12 cellular contexts compared by ENCODE assay signal in the genomic region with DNA sequence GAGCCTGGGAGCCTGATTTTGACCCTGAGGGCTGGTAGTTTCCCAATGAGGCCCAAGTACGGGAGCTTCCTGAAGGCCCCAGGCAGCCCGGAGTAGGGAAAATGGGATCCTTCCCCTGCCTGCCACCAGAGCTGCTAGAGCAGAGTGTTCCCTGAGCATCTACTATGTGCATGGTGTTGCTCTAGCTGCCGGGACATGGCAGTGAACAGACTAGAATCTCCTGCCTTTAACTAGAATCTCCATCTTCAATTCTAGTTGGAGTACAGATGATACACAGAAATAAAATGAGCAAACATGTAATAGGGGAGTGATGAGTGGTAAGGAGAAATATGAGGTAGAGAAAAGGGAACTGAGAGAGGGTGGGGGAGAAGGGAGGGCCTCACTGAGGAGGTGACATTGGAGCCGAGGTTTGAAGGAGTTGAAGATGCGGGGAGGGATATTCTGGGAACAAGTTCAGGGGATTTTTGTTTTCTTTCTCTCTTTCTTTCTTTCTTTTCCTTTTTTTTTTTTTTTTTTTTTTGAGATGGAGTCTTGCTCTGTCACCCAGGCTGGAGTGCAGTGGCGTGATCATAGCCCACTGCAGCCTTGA. TPM values are rescaled to one million over a fixed set of nuclear protein-coding genes. Genes with fewer than 3 reads are reported as not detected.
A peak's percentile ranks its signal among the peaks of the same experiment; 100 is the strongest.
DNase-seq lines count a peak whose midpoint lies in the region; ATAC-seq lines count a peak whose summit lies in the region.
"Had no signal": no experiment of that assay in that cellular context is flagged by ENCODE, and none has a peak within 500 bp of the region (broad histone marks: within the 10 kb centered on the region; RNA-seq: fewer than 3 reads in every experiment).

No MANE protein-coding gene starts in this region.

- no peak overlapping the region for H3K4me3 Mint-ChIP-seq in activated naive CD8-positive, alpha-beta T cell treated with anti-CD3 and anti-CD28 coated beads, Interleukin-2, amount 50 U/mL, for 24 hours
- no peak overlapping the region for H3K4me3 Mint-ChIP-seq in activated naive CD8-positive, alpha-beta T cell treated with anti-CD3 and anti-CD28 coated beads for 36 hours
- H3K4me3 Mint-ChIP-seq in stimulated activated naive B cell treated with anti-CD40 and anti-IgM and Interleukin-4, amounts not matched to agents 10 μg/mL and 1 μg/mL and 100 μg/mL, for 72 hours = peak overlapping the region in 1 of 2 donors; percentile 33
- H3K4me3 Mint-ChIP-seq: H9, neural crest cell had no signal

- no peak overlapping the region for H3K27ac Mint-ChIP-seq in activated naive CD8-positive, alpha-beta T cell treated with anti-CD3 and anti-CD28 coated beads, Interleukin-2, amount 50 U/mL, for 24 hours
- H3K27ac Mint-ChIP-seq in activated naive CD8-positive, alpha-beta T cell treated with anti-CD3 and anti-CD28 coated beads for 36 hours = no peak overlapping the region
- H3K27ac Mint-ChIP-seq in stimulated activated naive B cell treated with anti-CD40 and anti-IgM and Interleukin-4, amounts not matched to agents 10 μg/mL and 1 μg/mL and 100 μg/mL, for 72 hours = no peak overlapping the region
- H3K27ac Mint-ChIP-seq: H9 had no signal

- H3K9me3 Mint-ChIP-seq in activated naive CD8-positive, alpha-beta T cell treated with anti-CD3 and anti-CD28 coated beads, Interleukin-2, amount 50 U/mL, for 24 hours = no peaks in the 10 kb centered on the region
- no peaks in the 10 kb centered on the region for H3K9me3 Mint-ChIP-seq in activated naive CD8-positive, alpha-beta T cell treated with anti-CD3 and anti-CD28 coated beads for 36 hours
- no peaks in the 10 kb centered on the region for H3K9me3 Mint-ChIP-seq in stimulated activated naive B cell treated with anti-CD40 and anti-IgM and Interleukin-4, amounts not matched to agents 10 μg/mL and 1 μg/mL and 100 μg/mL, for 72 hours
- H3K9me3 Mint-ChIP-seq: H9, neural crest cell had no signal

- DNase-seq in activated naive CD8-positive, alpha-beta T cell treated with anti-CD3 and anti-CD28 coated beads, Interleukin-2, amount 50 U/mL, for 24 hours = no peak
- DNase-seq in activated naive CD8-positive, alpha-beta T cell treated with anti-CD3 and anti-CD28 coated beads for 36 hours = no peak
- DNase-seq in stimulated activated naive B cell treated with anti-CD40 and anti-IgM and Interleukin-4, amounts not matched to agents 10 μg/mL and 1 μg/mL and 100 μg/mL, for 72 hours = no peak
- DNase-seq in ureter (ENCODE audit: low spot score) = no peak
- DNase-seq in SW 1271 (lab: John Stamatoyannopoulos, UW) = no peak
- no peak for DNase-seq in H4 (ENCODE audit: low spot score)
- DNase-seq: H9, IMR-90, left cardiac atrium had no signal

- peaks cover 15% of the 10 kb centered on the region for H3K4me1 Mint-ChIP-seq in activated naive CD8-positive, alpha-beta T cell treated with anti-CD3 and anti-CD28 coated beads, Interleukin-2, amount 50 U/mL, for 24 hours
- H3K4me1 Mint-ChIP-seq in activated naive CD8-positive, alpha-beta T cell treated with anti-CD3 and anti-CD28 coated beads for 36 hours = peaks cover 9% of the 10 kb centered on the region
- peaks cover 17 to 23% of the 10 kb centered on the region in 2 donors for H3K4me1 Mint-ChIP-seq in stimulated activated naive B cell treated with anti-CD40 and anti-IgM and Interleukin-4, amounts not matched to agents 10 μg/mL and 1 μg/mL and 100 μg/mL, for 72 hours

- no peaks in the 10 kb centered on the region for H3K36me3 Mint-ChIP-seq in activated naive CD8-positive, alpha-beta T cell treated with anti-CD3 and anti-CD28 coated beads, Interleukin-2, amount 50 U/mL, for 24 hours (ENCODE audit: low read depth)
- no peaks in the 10 kb centered on the region for H3K36me3 Mint-ChIP-seq in activated naive CD8-positive, alpha-beta T cell treated with anti-CD3 and anti-CD28 coated beads for 36 hours
- no peaks in the 10 kb centered on the region for H3K36me3 Mint-ChIP-seq in stimulated activated naive B cell treated with anti-CD40 and anti-IgM and Interleukin-4, amounts not matched to agents 10 μg/mL and 1 μg/mL and 100 μg/mL, for 72 hours

- peaks cover 12% of the 10 kb centered on the region for H3K27me3 Mint-ChIP-seq in activated naive CD8-positive, alpha-beta T cell treated with anti-CD3 and anti-CD28 coated beads, Interleukin-2, amount 50 U/mL, for 24 hours
- H3K27me3 Mint-ChIP-seq in activated naive CD8-positive, alpha-beta T cell treated with anti-CD3 and anti-CD28 coated beads for 36 hours = peaks cover 19% of the 10 kb centered on the region
- H3K27me3 Mint-ChIP-seq in stimulated activated naive B cell treated with anti-CD40 and anti-IgM and Interleukin-4, amounts not matched to agents 10 μg/mL and 1 μg/mL and 100 μg/mL, for 72 hours = peaks cover 26 to 35% of the 10 kb centered on the region in 2 donors

- ATAC-seq in activated naive CD8-positive, alpha-beta T cell treated with anti-CD3 and anti-CD28 coated beads, Interleukin-2, amount 50 U/mL, for 24 hours = peak; percentile 37
- ATAC-seq in GM21529 (IDR thresholded peaks at IDR 0.05; ENCODE audit: unreplicated experiment) (peak; percentile 72), HG03280 (IDR thresholded peaks at IDR 0.05; ENCODE audit: unreplicated experiment) (peak; percentile 59)
- peak; percentile 92 to 94 for ATAC-seq in stimulated activated naive B cell treated with anti-CD40 and anti-IgM and Interleukin-4, amounts not matched to agents 10 μg/mL and 1 μg/mL and 100 μg/mL, for 72 hours (replicated peaks)
- ATAC-seq: left cardiac atrium had no signal

RNA-seq across cellular contexts. Expression of a gene that starts 18.5 kb away (rescaled TPM):
- not detected for total RNA-seq in activated naive CD8-positive, alpha-beta T cell treated with anti-CD3 and anti-CD28 coated beads for 36 hours
- total RNA-seq in ureter = 7.1 TPM
- 1.2 and 1.6 TPM in 2 replicates for total RNA-seq in H4 (2014; rRNA removed; shearing (Covaris generic))

Comparison
In these comparisons a context has a peak if more than half of its experiments do, and no peak if none do; other contexts are left out.
1. ATAC-seq: peak in every context shown above with its lines; median percentile 93 in stimulated activated naive B cell treated with anti-CD40 and anti-IgM and Interleukin-4, amounts not matched to agents 10 μg/mL and 1 μg/mL and 100 μg/mL, for 72 hours; 72 in GM21529; 59 in HG03280; 37 in activated naive CD8-positive, alpha-beta T cell treated with anti-CD3 and anti-CD28 coated beads, Interleukin-2, amount 50 U/mL, for 24 hours.